21 cellular contexts compared by ENCODE assay signal in the genomic region with DNA sequence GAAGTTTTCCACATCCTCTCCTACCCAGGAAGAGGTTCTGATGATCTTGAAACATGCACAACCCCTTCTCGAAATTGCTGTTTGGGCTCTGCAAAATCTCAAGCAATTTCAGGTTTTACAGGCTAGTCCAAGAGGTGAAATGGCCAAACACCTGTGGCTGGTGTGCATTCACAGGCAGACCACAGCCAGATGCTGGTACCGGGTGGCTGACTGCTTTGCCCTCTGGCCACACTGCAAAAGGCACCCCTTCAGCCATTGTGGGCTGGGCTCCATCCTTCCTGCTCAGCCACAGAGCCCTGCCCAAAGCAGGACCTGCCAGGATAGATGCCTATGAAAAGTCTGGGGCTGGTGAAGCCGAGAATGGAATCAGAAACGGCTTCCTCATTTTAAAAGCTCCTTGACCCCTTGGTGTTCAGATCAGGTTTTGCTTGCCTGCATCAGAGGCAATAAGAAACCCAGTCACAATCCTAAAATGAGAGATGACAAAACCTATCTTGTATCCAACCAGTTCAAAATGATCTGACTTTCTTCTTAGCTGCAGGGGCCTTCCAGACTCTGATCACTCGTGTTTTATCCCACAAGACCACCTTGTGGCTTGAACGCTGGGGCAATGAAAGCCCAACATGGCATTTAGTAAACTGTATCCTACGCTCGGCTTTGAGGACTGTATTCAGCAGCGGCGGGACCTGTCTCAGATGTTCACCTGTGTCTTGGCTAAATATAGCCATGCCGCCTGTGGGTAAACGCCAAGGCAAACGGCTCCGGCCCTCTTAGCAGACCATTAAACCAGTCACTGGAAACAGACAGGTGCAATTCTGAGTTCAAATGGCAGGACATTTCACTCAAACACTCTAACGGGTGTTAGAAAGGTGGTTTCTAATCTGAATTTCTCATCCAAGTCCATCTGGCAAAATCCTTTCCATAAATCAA. TPM values are rescaled to one million over a fixed set of nuclear protein-coding genes. Genes with fewer than 3 reads are reported as not detected.
DNase-seq lines count a peak whose midpoint lies in the region; ATAC-seq lines count a peak whose summit lies in the region.
"Had no signal": no experiment of that assay in that cellular context is flagged by ENCODE, and none has a peak within 500 bp of the region (broad histone marks: within the 10 kb centered on the region; RNA-seq: fewer than 3 reads in every experiment).

No MANE protein-coding gene starts in this region.

- no peak for ATAC-seq in left lobe of liver
- ATAC-seq: activated T-cell treated with anti-CD3 and anti-CD28 coated beads, Interleukin-2, amount 50 U/mL, for 72 hours; left cardiac atrium; PC-3 had no signal

- DNase-seq in G401 (ENCODE audit: low spot score) (peak; percentile 38), NCI-H1092 treated with DMSO at 0.1 percent for 48 hours (lab: John Stamatoyannopoulos, UW) (peak; percentile 93), NCI-H69 (lab: John Stamatoyannopoulos, UW) (peak; percentile 80), cerebellar cortex (ENCODE audit: low spot score) (peak; percentile 16), ureter (ENCODE audit: low spot score) (no peak), left lobe of liver (ENCODE audit: low spot score) (no peak), anterior cingulate cortex (lab: John Stamatoyannopoulos, UW) (no peak)
- DNase-seq in activated CD4-positive, alpha-beta T cell treated with anti-CD3 and anti-CD28 coated beads for 4 hours = no peak
- DNase-seq: activated CD4-positive, alpha-beta T cell treated with anti-CD3 and anti-CD28 coated beads for 48 hours; activated naive CD4-positive, alpha-beta T cell treated with anti-CD3 and anti-CD28 coated beads, Interleukin-2, amount 50 U/mL, for 16 hours; activated T-cell treated with anti-CD3 and anti-CD28 coated beads, Interleukin-2, amount 50 U/mL, for 72 hours; aorta; CD4-positive, alpha-beta memory T cell; GOT3; head of caudate nucleus; left cardiac atrium; NCI-H1930; nucleus accumbens; PC-3; spleen; stimulated activated CD4-positive, alpha-beta T cell treated with anti-CD3 and anti-CD28 coated beads, Interleukin-4, amount 100 ng/mL, for 24 hours had no signal

- in situ Hi-C loops in G401 (cut with HindIII; ENCODE audit: low sequenced_read_pairs) = no loop called here

RNA-seq across cellular contexts. Expression of a gene that starts 49.6 kb away (rescaled TPM):
- total RNA-seq in G401 (2014; rRNA removed; shearing (Covaris generic)) = 3.2 and 6.5 TPM in 2 replicates
- total RNA-seq in ureter (15.9 TPM), left lobe of liver (51.4 TPM)
- total RNA-seq: CD4-positive, alpha-beta memory T cell had no signal

Comparison
In these comparisons a context has a peak if more than half of its experiments do, and no peak if none do; other contexts are left out.
1. DNase-seq: peak in G401 (single experiment), NCI-H1092 treated with DMSO at 0.1 percent for 48 hours (single experiment), NCI-H69 (single experiment) and cerebellar cortex (single experiment); none in ureter (single experiment), left lobe of liver (single experiment), anterior cingulate cortex (0 of 58) and activated CD4-positive, alpha-beta T cell treated with anti-CD3 and anti-CD28 coated beads for 4 hours (0 of 2).